ENCODE assay signal across 21 cellular contexts in the genomic region with DNA sequence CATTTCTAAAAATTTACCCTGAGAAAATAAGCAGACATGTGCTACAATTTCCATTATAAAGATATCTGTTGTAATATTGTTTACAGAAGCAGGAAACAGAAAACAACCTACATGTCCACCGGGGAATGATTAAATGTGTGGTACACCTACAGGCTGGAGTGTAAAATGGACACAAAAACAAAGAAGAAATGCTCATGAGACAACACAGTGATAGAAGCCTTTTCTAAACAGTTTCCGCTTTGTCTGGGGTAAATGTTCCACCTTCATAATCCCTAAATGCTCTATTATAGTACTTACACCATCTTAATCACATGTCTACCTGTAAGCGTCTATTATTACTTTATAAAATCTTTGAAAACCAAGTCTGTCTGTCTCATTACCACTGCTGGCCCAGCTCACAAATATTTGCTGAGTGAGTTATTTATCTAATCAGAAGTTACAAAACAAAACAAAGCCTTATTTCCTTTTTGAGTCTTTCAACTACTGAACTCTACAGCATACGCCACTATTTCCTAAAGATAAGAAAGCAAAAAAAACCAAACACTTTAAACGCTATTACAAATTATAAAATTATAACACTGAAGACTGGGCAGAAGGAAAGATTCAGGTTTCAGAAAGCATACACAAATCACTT.
DNase-seq lines count a peak whose midpoint lies in the region; ATAC-seq, FAIRE-seq and TF ChIP-seq lines count a peak whose summit lies in the region.
"Had no signal": no experiment of that assay in that cellular context is flagged by ENCODE, and none has a peak within 500 bp of the region (broad histone marks: within the 10 kb centered on the region; RNA-seq: fewer than 3 reads in every experiment).

No MANE protein-coding gene starts in this region.

- 44% methylated on average over 5 of the region's 5 CpGs for WGBS in liver

- POLR2A ChIA-PET in endothelial cell of umbilical vein (lab: Charles Lee) = no interaction called here
- POLR2A ChIA-PET in activated CD8-positive, alpha-beta T cell treated with anti-CD3 and anti-CD28 coated beads for 36 hours (lab: Charles Lee) = no interaction called here

- TF ChIP-seq POLR2A in endothelial cell of umbilical vein (IDR thresholded peaks at IDR 0.05; ENCODE audit: low read depth, low read length) = no peak

- ATAC-seq in activated CD8-positive, alpha-beta T cell treated with anti-CD3 and anti-CD28 coated beads for 36 hours = no peak
- ATAC-seq in HG03097 (IDR thresholded peaks at IDR 0.05; ENCODE audit: low FRiP score, unreplicated experiment) = no peak
- ATAC-seq: GM12878, GM23338 had no signal

- H3K36me3 ChIP-seq in endothelial cell of umbilical vein (ENCODE audit: control insufficient read depth in 2 of 2, extremely low read depth in 1 of 2, insufficient read depth in 2 of 2, low read length in 2 of 2) (no peaks in the 10 kb centered on the region), liver (ENCODE audit: control insufficient read depth in 4 of 4, insufficient read depth in 3 of 4, low read depth in 1 of 4, low read length in 3 of 4) (peaks cover 0 to 2% (median under 1%) of the 10 kb centered on the region in 4 donors)
- H3K36me3 ChIP-seq: HAP-1, SJCRH30 had no signal

- dilution Hi-C loops in endothelial cell of umbilical vein (cut with MboI; ENCODE audit: extremely low pct_ligation_motif_present, low sequenced_read_pairs) = no loop called here

- no peak overlapping the region for H3K27ac Mint-ChIP-seq in activated CD8-positive, alpha-beta T cell treated with anti-CD3 and anti-CD28 coated beads for 36 hours
- H3K27ac Mint-ChIP-seq: GM23338 had no signal

- no peaks in the 10 kb centered on the region for H3K79me2 ChIP-seq in endothelial cell of umbilical vein (ENCODE audit: control insufficient read depth, insufficient read depth, low read length)

- peak; percentile 60 for FAIRE-seq in endothelial cell of umbilical vein (lab: Jason Lieb, UNC)
- FAIRE-seq: RCC 7860 had no signal

- H3K27ac ChIP-seq in endothelial cell of umbilical vein (ENCODE audit: insufficient read depth, low read depth, low read length) = no peak overlapping the region
- H3K27ac ChIP-seq in liver (ENCODE audit: low read depth in 1 of 2, low read length in 2 of 2) = peak overlapping the region; percentile 46 to 71
- H3K27ac ChIP-seq: SJCRH30 had no signal

- H3K4me1 ChIP-seq in endothelial cell of umbilical vein (ENCODE audit: control insufficient read depth, extremely low read depth, insufficient read depth, low read length) (peaks cover 14% of the 10 kb centered on the region), liver (ENCODE audit: control insufficient read depth in 4 of 4, insufficient read depth in 4 of 4, low read length in 3 of 4) (peaks cover 0 to 10% (median 3%) of the 10 kb centered on the region in 4 donors)
- H3K4me1 ChIP-seq: HAP-1, SJCRH30 had no signal

- no TSS peak for BruUV-seq in endothelial cell of umbilical vein (replicated peaks; lab: Mats Ljungman, UMichigan)

- peaks cover 21% of the 10 kb centered on the region for H3K4me1 Mint-ChIP-seq in activated CD8-positive, alpha-beta T cell treated with anti-CD3 and anti-CD28 coated beads for 36 hours (ENCODE audit: low read depth)
- H3K4me1 Mint-ChIP-seq: GM23338 had no signal

- H4K20me1 ChIP-seq in endothelial cell of umbilical vein (replicated peaks; ENCODE audit: control insufficient read depth, extremely low read depth, insufficient read depth, low read length) = no peaks in the 10 kb centered on the region

- peak in 1 of 2 donors; percentile 11 for TF ChIP-seq RAD21 in liver (IDR thresholded peaks at IDR 0.05)

- no peaks in the 10 kb centered on the region for H3K27me3 Mint-ChIP-seq in activated CD8-positive, alpha-beta T cell treated with anti-CD3 and anti-CD28 coated beads for 36 hours
- H3K27me3 Mint-ChIP-seq: CD4-positive, CD25-positive, alpha-beta regulatory T cell had no signal

- H3K9me3 ChIP-seq in endothelial cell of umbilical vein (replicated peaks; ENCODE audit: control insufficient read depth, insufficient read depth, low read length) (no peaks in the 10 kb centered on the region), liver (ENCODE audit: control insufficient read depth in 4 of 4, low read length in 3 of 4) (no peaks in the 10 kb centered on the region)
- H3K9me3 ChIP-seq: HAP-1, SJCRH30 had no signal

- CTCF ChIA-PET in endothelial cell of umbilical vein (lab: Charles Lee) = interaction anchor here (0.6 to 1.0 kb wide), 3 partner anchors 8 to 15 kb away, joined by 3 read pairs; no protein-coding TSS in a partner anchor
- CTCF ChIA-PET in activated CD8-positive, alpha-beta T cell treated with anti-CD3 and anti-CD28 coated beads for 36 hours (lab: Charles Lee) = no interaction called here

- H3K4me3 ChIP-seq in endothelial cell of umbilical vein (replicated peaks in 1 of 3; ENCODE audit: insufficient read depth in 1 of 3, low read depth in 1 of 3, low read length in 3 of 3) (no peak overlapping the region), liver (ENCODE audit: low read depth in 1 of 3, low read length in 3 of 3) (no peak overlapping the region)
- H3K4me3 ChIP-seq: GM12878, GM23338, HAP-1, SJCRH30 had no signal

- peak overlapping the region; percentile 57 for H3K4me2 ChIP-seq in endothelial cell of umbilical vein (ENCODE audit: insufficient read depth, low read length)
- H3K4me2 ChIP-seq: GM23338 had no signal

- peaks cover 11% of the 10 kb centered on the region for H3K36me3 Mint-ChIP-seq in activated CD8-positive, alpha-beta T cell treated with anti-CD3 and anti-CD28 coated beads for 36 hours (ENCODE audit: low read depth)

- H3K27me3 ChIP-seq in endothelial cell of umbilical vein (ENCODE audit: control insufficient read depth in 2 of 2, insufficient read depth in 2 of 2, low read length in 2 of 2) = no peaks in the 10 kb centered on the region
- no peaks in the 10 kb centered on the region for H3K27me3 ChIP-seq in liver (ENCODE audit: control insufficient read depth in 4 of 4, insufficient read depth in 4 of 4, low read length in 3 of 4)
- H3K27me3 ChIP-seq: SJCRH30 had no signal

- DNase-seq in amniotic epithelial cell (ENCODE audit: low read depth) (peak; percentile 21), endothelial cell of umbilical vein (ENCODE audit: low read depth, low spot score) (peak; percentile 86), pulmonary artery endothelial cell (ENCODE audit: low read depth, low spot score) (peak; percentile 30), GM13976 (ENCODE audit: low spot score) (no peak)
- DNase-seq in activated CD8-positive, alpha-beta T cell treated with anti-CD3 and anti-CD28 coated beads for 36 hours = no peak
- DNase-seq: CD4-positive, CD25-positive, alpha-beta regulatory T cell; DMS79 treated with DMSO at 0.1 percent for 48 hours; NCI-H1105; NCI-H146; NCI-H2029; NCI-H2171 treated with DMSO at 0.1 percent for 48 hours; NCI-H446; NCI-H526; OCI-M1; SJCRH30 had no signal

- intact Hi-C loops in endothelial cell of umbilical vein (cut with micrococcal nuclease) = no loop called here
- intact Hi-C loops in activated CD8-positive, alpha-beta T cell treated with anti-CD3 and anti-CD28 coated beads for 36 hours (cut with micrococcal nuclease) = no loop called here

- H3K4me3 Mint-ChIP-seq in activated CD8-positive, alpha-beta T cell treated with anti-CD3 and anti-CD28 coated beads for 36 hours = no peak overlapping the region
- H3K4me3 Mint-ChIP-seq: CD4-positive, CD25-positive, alpha-beta regulatory T cell; GM23338 had no signal

- H3K9me3 Mint-ChIP-seq in activated CD8-positive, alpha-beta T cell treated with anti-CD3 and anti-CD28 coated beads for 36 hours = no peaks in the 10 kb centered on the region
- H3K9me3 Mint-ChIP-seq: CD4-positive, CD25-positive, alpha-beta regulatory T cell; GM23338 had no signal

- peak overlapping the region; percentile 14 for H2AFZ ChIP-seq in endothelial cell of umbilical vein (ENCODE audit: low read depth, low read length)
- H2AFZ ChIP-seq: GM23338 had no signal

- TF ChIP-seq CTCF in endothelial cell of umbilical vein (IDR thresholded peaks at IDR 0.05; ENCODE audit: extremely low read depth in 1 of 2, insufficient read depth in 1 of 2, low read depth in 1 of 2, low read length in 2 of 2) = no peak
- TF ChIP-seq CTCF in liver (IDR thresholded peaks at IDR 0.05; ENCODE audit: low read depth, low read length, missing input control) = no peak
- TF ChIP-seq CTCF in activated CD8-positive, alpha-beta T cell treated with anti-CD3 and anti-CD28 coated beads for 36 hours (IDR thresholded peaks at IDR 0.05) = no peak
- TF ChIP-seq CTCF in GM13976 (IDR thresholded peaks at IDR 0.05; ENCODE audit: borderline replicate concordance, control extremely low read depth, extremely low read depth, insufficient read depth, missing control alignments) = no peak

- no peak overlapping the region for H3K9ac ChIP-seq in endothelial cell of umbilical vein (replicated peaks; ENCODE audit: extremely low read depth, insufficient read depth, low read length)
- H3K9ac ChIP-seq in liver (ENCODE audit: low read depth in 1 of 2, low read length in 2 of 2) = peak overlapping the region in 1 of 2 donors; percentile 64

- H3K9me1 ChIP-seq in endothelial cell of umbilical vein (replicated peaks; ENCODE audit: control insufficient read depth, extremely low read depth, insufficient read depth, low read length) = no peaks in the 10 kb centered on the region

- in situ Hi-C loops in GM13976 (cut with MboI; ENCODE audit: low sequenced_read_pairs, unreplicated experiment) = no loop called here

TF ChIP-seq in endothelial cell of umbilical vein, 7 proteins besides CTCF, POLR2A, EP300 and RAD21:
- TF ChIP-seq GATA2 (IDR thresholded peaks at IDR 0.05; ENCODE audit: insufficient read depth, insufficient read length, low read depth, low read length) (peak; percentile 33), FOS (IDR thresholded peaks at IDR 0.05; ENCODE audit: borderline replicate concordance, insufficient read depth, low read length) (no peak)

TF ChIP-seq in liver, 16 proteins besides CTCF, POLR2A, EP300 and RAD21:
- peak; percentile 12 for TF ChIP-seq NR2F2 (IDR thresholded peaks at IDR 0.05)
- TF ChIP-seq, protein P1, sequence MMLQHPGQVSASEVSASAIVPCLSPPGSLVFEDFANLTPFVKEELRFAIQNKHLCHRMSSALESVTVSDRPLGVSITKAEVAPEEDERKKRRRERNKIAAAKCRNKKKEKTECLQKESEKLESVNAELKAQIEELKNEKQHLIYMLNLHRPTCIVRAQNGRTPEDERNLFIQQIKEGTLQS (IDR thresholded peaks at IDR 0.05) = no peak
- peak; percentile 7 for TF ChIP-seq FOXA2 (IDR thresholded peaks at IDR 0.05)
- TF ChIP-seq HNF4A (conservative IDR thresholded peaks at IDR 0.05) = peak in 1 of 2 donors; percentile 16
- TF ChIP-seq JUND (IDR thresholded peaks at IDR 0.05) = peak in 1 of 2 donors; percentile 15

Comparison
In these comparisons a context has a peak if more than half of its experiments do, and no peak if none do; other contexts are left out.
1. DNase-seq: peak in amniotic epithelial cell (single experiment), endothelial cell of umbilical vein (single experiment) and pulmonary artery endothelial cell (single experiment); none in activated CD8-positive, alpha-beta T cell treated with anti-CD3 and anti-CD28 coated beads for 36 hours (single experiment) and GM13976 (single experiment).